ENCODE assay signal across 8 cellular contexts in genomic region chr11:69704508-69705245, GRCh38. TPM values are rescaled to one million over a fixed set of nuclear protein-coding genes. Genes with fewer than 3 reads are reported as not detected.
DNase-seq lines count a peak whose midpoint lies in the region; ATAC-seq and TF ChIP-seq lines count a peak whose summit lies in the region.

No MANE protein-coding gene starts in this region.

- H3K27ac Mint-ChIP-seq in CD4-positive, alpha-beta memory T cell: no peak overlapping the region
- no peak overlapping the region for H3K27ac Mint-ChIP-seq in T-helper 2 cell treated with Interferon-gamma antibody and Interleukin-4, amounts not matched to agents 5 μg/mL and 100 μg/mL, for 36 hours
- H3K27ac Mint-ChIP-seq in natural killer cell: no peak overlapping the region

- no peak overlapping the region for H3K9ac ChIP-seq in adipocyte (ENCODE audit: low read length)

- CTCF ChIA-PET in CD4-positive, alpha-beta memory T cell (lab: Charles Lee; ENCODE audit: partially characterized antibody): interaction anchor here (1.3 kb wide), 1 partner anchor 19 kb away, joined by 3 read pairs; no protein-coding TSS in a partner anchor

- intact Hi-C loops in CD4-positive, alpha-beta memory T cell (cut with micrococcal nuclease): loop anchor here (5.0 kb wide), 1 partner anchor 183 kb away; no protein-coding TSS in a partner anchor
- intact Hi-C loops in natural killer cell (cut with micrococcal nuclease): no loop called here

- H3K4me1 ChIP-seq in CD4-positive, alpha-beta memory T cell (ENCODE audit: insufficient read depth, low read length): peaks cover 7% of the 10 kb centered on the region
- peaks cover 2% of the 10 kb centered on the region for H3K4me1 ChIP-seq in adipocyte (ENCODE audit: control insufficient read depth, insufficient read depth, low read length)

- peaks cover 0 to 3% (median 0%) of the 10 kb centered on the region in 8 donors for H3K9me3 Mint-ChIP-seq in CD4-positive, alpha-beta memory T cell
- no peaks in the 10 kb centered on the region for H3K9me3 Mint-ChIP-seq in T-helper 2 cell treated with Interferon-gamma antibody and Interleukin-4, amounts not matched to agents 5 μg/mL and 100 μg/mL, for 36 hours
- H3K9me3 Mint-ChIP-seq in natural killer cell: no peaks in the 10 kb centered on the region

- H3K36me3 ChIP-seq in CD4-positive, alpha-beta memory T cell (ENCODE audit: insufficient read depth, low read length): no peaks in the 10 kb centered on the region
- H3K36me3 ChIP-seq in adipocyte (ENCODE audit: control insufficient read depth, insufficient read depth, low read length, severe bottlenecking) (no peaks in the 10 kb centered on the region), kidney epithelial cell (ENCODE audit: control insufficient read depth, insufficient read depth, low read length) (no peaks in the 10 kb centered on the region)

- TF ChIP-seq CTCF in kidney epithelial cell (IDR thresholded peaks at IDR 0.05; ENCODE audit: insufficient read depth, low read length, poor library complexity, severe bottlenecking): peak; percentile 52
- no peak for TF ChIP-seq CTCF in natural killer cell (IDR thresholded peaks at IDR 0.05)

- no peak for DNase-seq in CD4-positive, alpha-beta memory T cell
- DNase-seq in HuH-7 (ENCODE audit: low spot score) (peak; percentile 98), adipocyte (ENCODE audit: low read depth) (peak; percentile 65), kidney epithelial cell (ENCODE audit: low read depth) (no peak), SIG-M5 treated with dmso at 0.1 percent for 504 hours (lab: John Stamatoyannopoulos, UW; ENCODE audit: unreplicated experiment) (no peak), natural killer cell (no peak)
- DNase-seq in T-helper 2 cell treated with Interferon-gamma antibody and Interleukin-4, amounts not matched to agents 5 μg/mL and 100 μg/mL, for 36 hours (ENCODE audit: low spot score): no peak

- H3K27ac ChIP-seq in CD4-positive, alpha-beta memory T cell (ENCODE audit: low read depth, low read length): no peak overlapping the region

- H3K36me3 Mint-ChIP-seq in CD4-positive, alpha-beta memory T cell: no peaks in the 10 kb centered on the region
- H3K36me3 Mint-ChIP-seq in T-helper 2 cell treated with Interferon-gamma antibody and Interleukin-4, amounts not matched to agents 5 μg/mL and 100 μg/mL, for 36 hours (ENCODE audit: low read depth): no peaks in the 10 kb centered on the region
- H3K36me3 Mint-ChIP-seq in natural killer cell: no peaks in the 10 kb centered on the region

- peaks cover 24% of the 10 kb centered on the region for H3K27me3 ChIP-seq in CD4-positive, alpha-beta memory T cell (ENCODE audit: insufficient read depth, low read length)
- H3K27me3 ChIP-seq in adipocyte (replicated peaks; ENCODE audit: control insufficient read depth, insufficient read depth, low read length) (peaks cover 69% of the 10 kb centered on the region), kidney epithelial cell (ENCODE audit: control insufficient read depth, insufficient read depth, low read length) (peaks cover 64% of the 10 kb centered on the region)

- no peak overlapping the region for H3K4me3 ChIP-seq in CD4-positive, alpha-beta memory T cell (ENCODE audit: low read length in 2 of 2)
- peak overlapping the region; percentile 8 for H3K4me3 ChIP-seq in adipocyte (ENCODE audit: low read length)
- H3K4me3 ChIP-seq in kidney epithelial cell (ENCODE audit: low read depth, low read length): no peak overlapping the region

- H3K4me1 Mint-ChIP-seq in CD4-positive, alpha-beta memory T cell: peaks cover 4 to 22% (median 12%) of the 10 kb centered on the region in 4 donors
- peaks cover 2% of the 10 kb centered on the region for H3K4me1 Mint-ChIP-seq in T-helper 2 cell treated with Interferon-gamma antibody and Interleukin-4, amounts not matched to agents 5 μg/mL and 100 μg/mL, for 36 hours (ENCODE audit: low read depth)
- no peaks in the 10 kb centered on the region for H3K4me1 Mint-ChIP-seq in natural killer cell

- peak overlapping the region in 5 of 8 donors; percentile 26 to 55 (median 34) for H3K4me3 Mint-ChIP-seq in CD4-positive, alpha-beta memory T cell
- no peak overlapping the region for H3K4me3 Mint-ChIP-seq in T-helper 2 cell treated with Interferon-gamma antibody and Interleukin-4, amounts not matched to agents 5 μg/mL and 100 μg/mL, for 36 hours
- no peak overlapping the region for H3K4me3 Mint-ChIP-seq in natural killer cell

- POLR2A ChIA-PET in CD4-positive, alpha-beta memory T cell (lab: Charles Lee; ENCODE audit: partially characterized antibody): no interaction called here

- H3K27me3 Mint-ChIP-seq in CD4-positive, alpha-beta memory T cell: peaks cover 25 to 30% of the 10 kb centered on the region in 2 donors
- H3K27me3 Mint-ChIP-seq in T-helper 2 cell treated with Interferon-gamma antibody and Interleukin-4, amounts not matched to agents 5 μg/mL and 100 μg/mL, for 36 hours (ENCODE audit: low read depth): peaks cover 65% of the 10 kb centered on the region
- peaks cover 30 to 33% of the 10 kb centered on the region in 2 donors for H3K27me3 Mint-ChIP-seq in natural killer cell (ENCODE audit: low read depth in 2 of 2)

- no peak for ATAC-seq in natural killer cell
- no peak for ATAC-seq in HG02938 (IDR thresholded peaks at IDR 0.05; ENCODE audit: unreplicated experiment)

- H3K9me3 ChIP-seq in CD4-positive, alpha-beta memory T cell (ENCODE audit: control insufficient read depth in 1 of 2, low read length in 2 of 2): no peaks in the 10 kb centered on the region
- H3K9me3 ChIP-seq in adipocyte (ENCODE audit: control insufficient read depth, low read length): no peaks in the 10 kb centered on the region

RNA-seq across cellular contexts. Expression of gene FGF19, which starts 0.9 kb away (rescaled TPM):
- not detected for total RNA-seq in CD4-positive, alpha-beta memory T cell
- polyA plus RNA-seq in CD4-positive, alpha-beta memory T cell: not detected
- not detected in 2 replicates for total RNA-seq in kidney epithelial cell
- not detected for total RNA-seq in natural killer cell

RNA-seq across cellular contexts. Expression of gene LTO1, which starts 29.5 kb away (rescaled TPM):
- total RNA-seq in CD4-positive, alpha-beta memory T cell: 10 to 100 TPM; 60.2 to 63.0 TPM
- 10 to 100 TPM; 13.3 to 18.7 TPM for polyA plus RNA-seq in CD4-positive, alpha-beta memory T cell
- total RNA-seq in kidney epithelial cell: 12.6 and 18.6 TPM in 2 replicates
- 10 to 100 TPM; 23.2 to 33.5 (median 25.3) TPM for total RNA-seq in natural killer cell

Comparison
In these comparisons a context has a peak if more than half of its experiments do, and no peak if none do; other contexts are left out.
1. DNase-seq: peak in HuH-7 (single experiment) and adipocyte (single experiment); none in CD4-positive, alpha-beta memory T cell (0 of 5), kidney epithelial cell (single experiment), T-helper 2 cell treated with Interferon-gamma antibody and Interleukin-4, amounts not matched to agents 5 μg/mL and 100 μg/mL, for 36 hours (single experiment), SIG-M5 treated with dmso at 0.1 percent for 504 hours (single experiment) and natural killer cell (single experiment).
2. H3K4me3 Mint-ChIP-seq: peak in CD4-positive, alpha-beta memory T cell (5 of 8); none in T-helper 2 cell treated with Interferon-gamma antibody and Interleukin-4, amounts not matched to agents 5 μg/mL and 100 μg/mL, for 36 hours (single experiment) and natural killer cell (single experiment).